ENCODE assay signal across 8 cellular contexts in genomic region chr1:16709659-16710087, GRCh38. TPM values are rescaled to one million over a fixed set of nuclear protein-coding genes. Genes with fewer than 3 reads are reported as not detected.
A peak's percentile ranks its signal among the peaks of the same experiment; 100 is the strongest.
DNase-seq lines count a peak whose midpoint lies in the region; ATAC-seq, FAIRE-seq and TF ChIP-seq lines count a peak whose summit lies in the region.
"Not testable (repeated sequence)": the region's sequence is repeated elsewhere in the genome, so short reads cannot be mapped to it uniquely, and the experiment has no call there.

No MANE protein-coding gene starts in this region.

- CTCF ChIA-PET in K562 (lab: Yijun Ruan, JAX; ENCODE audit: low intra/inter-chr PET ratio): interaction anchor here (0.7 to 1.5 kb wide), 3 partner anchors 83 to 336 kb away, joined by 3 to 20 read pairs (median 3); no protein-coding TSS in a partner anchor

- not testable (repeated sequence) for H3K27me3 Mint-ChIP-seq in activated CD4-positive, alpha-beta T cell treated with anti-CD3 and anti-CD28 coated beads, Interleukin-2, amount 10 ng/mL, durations not matched to agents 24 days and 14 days; glutamatergic neuron (ENCODE audit: unreplicated experiment); naive thymus-derived CD8-positive, alpha-beta T cell

- not testable (repeated sequence) for DNase-seq in GM12864 (ENCODE audit: low read depth); K562 (ENCODE audit: extremely low read depth in 1 of 4, low spot score in 3 of 4); urothelium cell line (ENCODE audit: low spot score)
- DNase-seq in NCI-H510A treated with DMSO at 0.1 percent for 48 hours (lab: John Stamatoyannopoulos, UW) (peak; percentile 33), glutamatergic neuron (peak; percentile 78)
- peak; percentile 72 for DNase-seq in activated CD4-positive, alpha-beta T cell treated with anti-CD3 and anti-CD28 coated beads, Interleukin-2, amount 10 ng/mL, durations not matched to agents 24 days and 14 days
- peak in 8 of 10 donors; percentile 39 to 68 (median 48) for DNase-seq in naive thymus-derived CD8-positive, alpha-beta T cell

- TF ChIP-seq CTCF in GM12864 (IDR thresholded peaks at IDR 0.05; ENCODE audit: low read depth, low read length, missing control alignments) (peak; percentile 7), K562 (IDR thresholded peaks at IDR 0.05 in 2 of 3, conservative IDR thresholded peaks at IDR 0.05 in 1 of 3; ENCODE audit: insufficient read depth in 2 of 3, low read depth in 1 of 3, low read length in 3 of 3) (0 out of 6 replicates have a peak, but pooled peaks of 1 of the 3 experiments have one; percentile 15), glutamatergic neuron (IDR thresholded peaks at IDR 0.05; ENCODE audit: partially characterized antibody, unreplicated experiment) (peak; percentile 74)

- peak; percentile 54 for ATAC-seq in HG02642 (IDR thresholded peaks at IDR 0.05; ENCODE audit: poor library complexity, unreplicated experiment)
- peak; percentile 79 for ATAC-seq in K562
- peak; percentile 78 to 84 for ATAC-seq in naive thymus-derived CD8-positive, alpha-beta T cell

- H3K27ac Mint-ChIP-seq in activated CD4-positive, alpha-beta T cell treated with anti-CD3 and anti-CD28 coated beads, Interleukin-2, amount 10 ng/mL, durations not matched to agents 24 days and 14 days; glutamatergic neuron (ENCODE audit: unreplicated experiment); naive thymus-derived CD8-positive, alpha-beta T cell: not testable (repeated sequence)

- not testable (repeated sequence) for TF ChIP-seq RAD21 in K562 (CRISPR knock-in tag; conservative IDR thresholded peaks at IDR 0.05 in 1 of 2, IDR thresholded peaks at IDR 0.05 in 1 of 2)

- not testable (repeated sequence) for BruUV-seq in K562 (replicated peaks; lab: Mats Ljungman, UMichigan)

- H3K9me3 Mint-ChIP-seq in activated CD4-positive, alpha-beta T cell treated with anti-CD3 and anti-CD28 coated beads, Interleukin-2, amount 10 ng/mL, durations not matched to agents 24 days and 14 days; glutamatergic neuron (ENCODE audit: unreplicated experiment); naive thymus-derived CD8-positive, alpha-beta T cell: not testable (repeated sequence)

- H2AFZ ChIP-seq in K562 (ENCODE audit: low read depth, low read length): not testable (repeated sequence)

- H3K9ac ChIP-seq in K562 (ENCODE audit: insufficient read depth in 1 of 2, low read depth in 2 of 2, low read length in 2 of 2): not testable (repeated sequence)

- not testable (repeated sequence) for H4K20me1 ChIP-seq in K562 (replicated peaks; ENCODE audit: control insufficient read depth, insufficient read depth, low read length)

- TF ChIP-seq EP300 in K562 (IDR thresholded peaks at IDR 0.05; ENCODE audit: low read length): not testable (repeated sequence)

- not testable (repeated sequence) for H3K4me3 Mint-ChIP-seq in activated CD4-positive, alpha-beta T cell treated with anti-CD3 and anti-CD28 coated beads, Interleukin-2, amount 10 ng/mL, durations not matched to agents 24 days and 14 days; glutamatergic neuron (ENCODE audit: unreplicated experiment)
- peak overlapping the region in 1 of 10 donors; percentile 67 for H3K4me3 Mint-ChIP-seq in naive thymus-derived CD8-positive, alpha-beta T cell

- FAIRE-seq in K562 (lab: Jason Lieb, UNC) (peak; percentile 95), urothelium cell line (lab: Jason Lieb, UNC) (peak; percentile 86)

- H3K4me3 ChIP-seq in GM12864 (ENCODE audit: low read depth, low read length); K562: not testable (repeated sequence)

- in situ Hi-C loops in K562 (cut with MboI): not testable (repeated sequence)

- H3K9me3 ChIP-seq in K562 (replicated peaks; ENCODE audit: control insufficient read depth, insufficient read depth, low read depth, low read length): not testable (repeated sequence)

- WGBS in K562 (ENCODE audit: insufficient coverage, low coverage, missing lambda C conversion rate): 0% methylated on average over 1 of the region's 3 CpGs

- not testable (repeated sequence) for H3K9me1 ChIP-seq in K562 (ENCODE audit: control insufficient read depth, insufficient read depth, low read length)

- not testable (repeated sequence) for H3K27me3 ChIP-seq in K562 (ENCODE audit: control insufficient read depth in 2 of 2, insufficient read depth in 2 of 2, low read length in 2 of 2)

- not testable (repeated sequence) for H3K79me2 ChIP-seq in K562 (ENCODE audit: control insufficient read depth, insufficient read depth, low read length)

- H3K4me1 ChIP-seq in K562 (replicated peaks in 1 of 2; ENCODE audit: control insufficient read depth in 2 of 2, insufficient read depth in 2 of 2, low read length in 2 of 2): not testable (repeated sequence)

- H3K27ac ChIP-seq in K562 (ENCODE audit: extremely low read depth, low read depth, low read length): not testable (repeated sequence)

- POLR2A ChIA-PET in K562 (lab: Yijun Ruan, JAX): interaction anchor here (0.6 to 1.2 kb wide), 5 partner anchors 11 to 1046 kb away, joined by 3 to 6 read pairs (median 3); no protein-coding TSS in a partner anchor
- POLR2A ChIA-PET in naive thymus-derived CD8-positive, alpha-beta T cell (lab: Charles Lee): interaction anchor here (1.1 kb wide), 1 partner anchor 9 kb away, joined by 4 read pairs; no protein-coding TSS in a partner anchor

- not testable (repeated sequence) for H3K4me2 ChIP-seq in K562 (ENCODE audit: insufficient read depth, low read length)

- H3K36me3 Mint-ChIP-seq in activated CD4-positive, alpha-beta T cell treated with anti-CD3 and anti-CD28 coated beads, Interleukin-2, amount 10 ng/mL, durations not matched to agents 24 days and 14 days (ENCODE audit: low read depth); glutamatergic neuron (ENCODE audit: unreplicated experiment); naive thymus-derived CD8-positive, alpha-beta T cell: not testable (repeated sequence)

- not testable (repeated sequence) for TF ChIP-seq POLR2A in K562 (conservative IDR thresholded peaks at IDR 0.05)

- H3K4me1 Mint-ChIP-seq in activated CD4-positive, alpha-beta T cell treated with anti-CD3 and anti-CD28 coated beads, Interleukin-2, amount 10 ng/mL, durations not matched to agents 24 days and 14 days; glutamatergic neuron (ENCODE audit: low read depth, unreplicated experiment); naive thymus-derived CD8-positive, alpha-beta T cell: not testable (repeated sequence)

- H3K36me3 ChIP-seq in K562 (ENCODE audit: control insufficient read depth, insufficient read depth, low read length): not testable (repeated sequence)

- intact Hi-C loops in activated CD4-positive, alpha-beta T cell treated with anti-CD3 and anti-CD28 coated beads, Interleukin-2, amount 10 ng/mL, durations not matched to agents 24 days and 14 days (cut with micrococcal nuclease); K562 (cut with micrococcal nuclease): not testable (repeated sequence)

RNA-seq across cellular contexts. Expression of gene RNU1-4, which starts 30.6 kb away (rescaled TPM):
- total RNA-seq in activated CD4-positive, alpha-beta T cell treated with anti-CD3 and anti-CD28 coated beads, Interleukin-2, amount 10 ng/mL, durations not matched to agents 24 days and 14 days: 1,962 and 2,189 TPM in 2 replicates
- total RNA-seq in K562 (2011; cell fraction: chromatin; rRNA removed; ENCODE audit: low replicate concordance): under 0.01 TPM in 2 replicates
- under 0.01 and 21,200 TPM in 2 replicates for total RNA-seq in K562 (2011; cell fraction: nucleolus; rRNA removed)
- under 0.01 and 24,158 TPM in 2 replicates for total RNA-seq in K562 (2011; cell fraction: nucleoplasm; rRNA removed)
- total RNA-seq in K562 (2014; rRNA removed) (under 0.01 TPM in 2 replicates), K562 (2014; rRNA removed; fragmentation: Illumina TruSeq; extraction: Trizol) (28,565 and 32,823 TPM in 2 replicates), K562 (2015; rRNA removed; fragmentation: Illumina TruSeq; extraction: Trizol) (20,456 and 27,045 TPM in 2 replicates), K562 (2021) (2,231 and 2,538 TPM in 2 replicates), glutamatergic neuron (ENCODE audit: unreplicated experiment) (3,598 TPM)
- polyA plus RNA-seq in K562 (2011; rRNA removed) (83.9 TPM in 1 of 2 replicates, not detected in the other), K562 (2014; fragmentation: Illumina TruSeq; extraction: Trizol) (not detected in 2 replicates), K562 (2014; fragmentation: Nextera tagmentation; extraction: Ambion mirVana) (1 to 10 TPM in 1 of 2 experiments, not detected in 1; 3.0 TPM), K562 (2014; rRNA removed) (not detected in 2 replicates)
- polyA plus RNA-seq in K562 (2011; cell fraction: cytosol; rRNA removed): under 0.01 TPM in 1 of 2 replicates, not detected in the other
- polyA plus RNA-seq in K562 (2011; cell fraction: nucleus; rRNA removed): under 0.01 and 1,424 TPM in 2 replicates
- 25.1 TPM in 1 of 2 replicates, not detected in the other for polyA plus RNA-seq in K562 (2012)
- polyA minus RNA-seq in K562 (2011; rRNA and poly(A)+ RNA removed): 10,756 and 20,531 TPM in 2 replicates
- 58,964 and 66,171 TPM in 2 replicates for polyA minus RNA-seq in K562 (2011; cell fraction: cytosol; rRNA and poly(A)+ RNA removed)
- polyA minus RNA-seq in K562 (2011; cell fraction: nucleus; rRNA and poly(A)+ RNA removed): 66,769 and 85,880 TPM in 2 replicates
- 1,000 to 10,000 TPM; 3,449 to 3,916 TPM for total RNA-seq in naive thymus-derived CD8-positive, alpha-beta T cell
- 10 to 100 TPM in 1 of 3 donors, not detected in 2; 22.6 TPM for polyA plus RNA-seq in naive thymus-derived CD8-positive, alpha-beta T cell

RNA-seq across cellular contexts. Expression of gene RNU1-3, which starts 42.9 kb away (rescaled TPM):
- total RNA-seq in activated CD4-positive, alpha-beta T cell treated with anti-CD3 and anti-CD28 coated beads, Interleukin-2, amount 10 ng/mL, durations not matched to agents 24 days and 14 days: 1,962 and 2,189 TPM in 2 replicates
- under 0.01 TPM in 2 replicates for total RNA-seq in K562 (2011; cell fraction: chromatin; rRNA removed; ENCODE audit: low replicate concordance)
- total RNA-seq in K562 (2011; cell fraction: nucleolus; rRNA removed): under 0.01 and 21,200 TPM in 2 replicates
- under 0.01 and 24,158 TPM in 2 replicates for total RNA-seq in K562 (2011; cell fraction: nucleoplasm; rRNA removed)
- total RNA-seq in K562 (2014; rRNA removed) (under 0.01 TPM in 2 replicates), K562 (2014; rRNA removed; fragmentation: Illumina TruSeq; extraction: Trizol) (28,565 and 32,823 TPM in 2 replicates), K562 (2015; rRNA removed; fragmentation: Illumina TruSeq; extraction: Trizol) (20,456 and 27,045 TPM in 2 replicates), K562 (2021) (2,231 and 2,538 TPM in 2 replicates), glutamatergic neuron (ENCODE audit: unreplicated experiment) (3,598 TPM)
- polyA plus RNA-seq in K562 (2011; rRNA removed) (83.9 TPM in 1 of 2 replicates, not detected in the other), K562 (2014; fragmentation: Illumina TruSeq; extraction: Trizol) (not detected in 2 replicates), K562 (2014; fragmentation: Nextera tagmentation; extraction: Ambion mirVana) (1 to 10 TPM in 1 of 2 experiments, not detected in 1; 3.0 TPM), K562 (2014; rRNA removed) (not detected in 2 replicates)
- under 0.01 TPM in 1 of 2 replicates, not detected in the other for polyA plus RNA-seq in K562 (2011; cell fraction: cytosol; rRNA removed)
- polyA plus RNA-seq in K562 (2011; cell fraction: nucleus; rRNA removed): under 0.01 and 1,424 TPM in 2 replicates
- polyA plus RNA-seq in K562 (2012): 25.1 TPM in 1 of 2 replicates, not detected in the other
- 10,756 and 20,531 TPM in 2 replicates for polyA minus RNA-seq in K562 (2011; rRNA and poly(A)+ RNA removed)
- polyA minus RNA-seq in K562 (2011; cell fraction: cytosol; rRNA and poly(A)+ RNA removed): 58,964 and 66,171 TPM in 2 replicates
- polyA minus RNA-seq in K562 (2011; cell fraction: nucleus; rRNA and poly(A)+ RNA removed): 66,769 and 85,880 TPM in 2 replicates
- total RNA-seq in naive thymus-derived CD8-positive, alpha-beta T cell: 1,000 to 10,000 TPM; 3,449 to 3,916 TPM
- polyA plus RNA-seq in naive thymus-derived CD8-positive, alpha-beta T cell: 10 to 100 TPM in 1 of 3 donors, not detected in 2; 22.6 TPM
